Comparison of ENCODE assay signal across 8 cellular contexts in the genomic region with DNA sequence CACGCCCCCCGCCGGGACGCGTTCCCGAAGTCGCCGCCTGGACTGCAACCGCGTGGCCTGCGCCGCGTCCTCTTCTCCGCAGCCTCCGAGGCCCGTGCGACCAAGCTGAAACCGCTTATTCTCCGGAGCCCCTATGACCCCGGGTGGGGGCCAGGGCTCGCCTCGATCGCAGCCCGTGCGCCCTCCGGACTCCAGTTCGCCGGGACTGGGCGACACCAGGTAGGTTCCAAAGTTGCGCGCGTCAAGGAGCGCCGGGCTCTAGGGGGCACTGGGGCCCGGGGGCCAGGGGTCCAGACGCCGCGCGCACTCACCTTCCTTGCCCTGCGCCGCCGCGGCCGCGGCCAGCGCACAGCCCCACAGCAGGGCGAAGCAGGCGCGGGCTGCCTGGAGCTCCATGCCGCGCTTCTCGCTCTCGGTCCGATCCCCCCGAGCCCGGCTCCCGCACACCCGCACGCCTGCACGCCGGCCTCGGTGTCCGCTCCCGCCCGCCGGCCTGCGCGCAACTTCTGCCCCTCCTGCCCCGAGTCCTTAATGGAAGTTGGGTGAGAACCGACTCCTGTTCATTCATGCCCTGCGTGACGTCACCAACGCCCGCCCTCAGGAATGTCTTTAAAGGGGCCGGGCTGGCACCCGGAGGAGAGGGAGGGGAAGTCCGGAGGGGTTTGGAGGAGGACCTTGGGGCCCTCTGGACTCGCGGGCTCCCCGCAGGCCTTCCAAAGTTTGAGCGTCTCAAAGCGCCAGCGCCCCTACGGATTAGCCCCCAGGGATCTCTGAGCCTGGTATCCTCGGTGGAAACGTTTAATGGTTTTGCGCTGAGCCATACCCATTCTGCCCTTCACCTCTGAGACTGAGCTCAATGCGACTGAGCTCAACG.
DNase-seq lines count a peak whose midpoint lies in the region; ATAC-seq and TF ChIP-seq lines count a peak whose summit lies in the region.

A gene (minus strand): TSS at position 533 of the 874 bp plus-strand sequence. CDS start 137 bp downstream, at position 396.

- peak in 2 of 3 experiments; percentile 38 to 65 for DNase-seq in NCI-H1417 (lab: John Stamatoyannopoulos, UW)
- DNase-seq in NCI-H1417 treated with DMSO at 0.1 percent for 48 hours (lab: John Stamatoyannopoulos, UW), result no peak
- peak; percentile 60 for DNase-seq in NCI-H510A treated with DMSO at 0.1 percent for 48 hours (lab: John Stamatoyannopoulos, UW)
- DNase-seq in caudate nucleus (lab: John Stamatoyannopoulos, UW), result peak in 51 of 61 donors; percentile 3 to 76 (median 37)
- DNase-seq in retinal pigment epithelial cell (ENCODE audit: low read depth), result no peak

- H3K4me3 ChIP-seq in iPS-18c (ENCODE audit: insufficient read depth, low read depth, low read length) (peak within 1 kb of the TSS; percentile 82), retinal pigment epithelial cell (ENCODE audit: low read length) (peak within 1 kb of the TSS; percentile 88)

- ATAC-seq in HG03432 (IDR thresholded peaks at IDR 0.05; ENCODE audit: unreplicated experiment), result no peak
- ATAC-seq in HG02678 (IDR thresholded peaks at IDR 0.05; ENCODE audit: unreplicated experiment), result no peak

- H3K9me3 ChIP-seq in iPS-18c (ENCODE audit: control insufficient read depth, insufficient read depth, low read length), result no peaks in the 10 kb centered on the region

- no peak for TF ChIP-seq CTCF in retinal pigment epithelial cell (conservative IDR thresholded peaks at IDR 0.05; ENCODE audit: low read depth, low read length)

- peak within 1 kb of the TSS; percentile 44 for H3K27ac ChIP-seq in caudate nucleus (ENCODE audit: low read depth, low read length)

Comparison
In these comparisons a context has a peak if more than half of its experiments do, and no peak if none do; other contexts are left out.
1. DNase-seq: peak in NCI-H1417 (2 of 3), NCI-H510A treated with DMSO at 0.1 percent for 48 hours (single experiment) and caudate nucleus (51 of 61); none in NCI-H1417 treated with DMSO at 0.1 percent for 48 hours (single experiment) and retinal pigment epithelial cell (single experiment).